19 cellular contexts compared by ENCODE assay signal in genomic region chrX:133412665-133413064, GRCh38. TPM values are rescaled to one million over a fixed set of nuclear protein-coding genes. Genes with fewer than 3 reads are reported as not detected.
DNase-seq lines count a peak whose midpoint lies in the region; ATAC-seq and TF ChIP-seq lines count a peak whose summit lies in the region.
"Had no signal": no experiment of that assay in that cellular context is flagged by ENCODE, and none has a peak within 500 bp of the region (broad histone marks: within the 10 kb centered on the region; RNA-seq: fewer than 3 reads in every experiment).

No MANE protein-coding gene starts in this region.

- peaks cover 74% of the 10 kb centered on the region for H3K4me1 Mint-ChIP-seq in brain
- H3K4me1 Mint-ChIP-seq in activated T-cell treated with anti-CD3 and anti-CD28 coated beads, Interleukin-2, amount 50 U/mL, for 72 hours (ENCODE audit: low read depth): no peaks in the 10 kb centered on the region

- H3K36me3 ChIP-seq in ES-I3 (ENCODE audit: insufficient read depth, low read length) (peaks cover 8% of the 10 kb centered on the region; the same call in 1 of the 2 replicates), trophoblast cell (ENCODE audit: control insufficient read depth in 1 of 2, insufficient read depth in 2 of 2, low read length in 2 of 2) (no peaks in the 10 kb centered on the region)
- H3K36me3 ChIP-seq: vagina had no signal

- H3K79me1 ChIP-seq in trophoblast cell (ENCODE audit: low read length): peaks cover 30% of the 10 kb centered on the region

- H3K9me3 ChIP-seq in ES-I3 (ENCODE audit: control insufficient read depth, insufficient read depth, low read length): no peaks in the 10 kb centered on the region
- no peaks in the 10 kb centered on the region for H3K9me3 ChIP-seq in trophoblast cell (ENCODE audit: insufficient read depth, low read depth, low read length)
- H3K9me3 ChIP-seq: vagina had no signal

- H2BK5ac ChIP-seq in trophoblast cell (ENCODE audit: low read depth, low read length, poor library complexity): no peak overlapping the region

- peak overlapping the region; percentile 87 to 94 (median 93) for H3K4me3 Mint-ChIP-seq in brain
- H3K4me3 Mint-ChIP-seq in activated T-cell treated with anti-CD3 and anti-CD28 coated beads, Interleukin-2, amount 50 U/mL, for 72 hours: no peak overlapping the region
- H3K4me3 Mint-ChIP-seq: activated CD4-positive, alpha-beta memory T cell treated with anti-CD3 and anti-CD28 coated beads, Interleukin-2, amount 10 ng/mL, durations not matched to agents 7 days and 5 days; activated naive CD8-positive, alpha-beta T cell treated with anti-CD3 and anti-CD28 coated beads, Interleukin-2, amount 50 U/mL, for 24 hours; CD8-positive, alpha-beta T cell had no signal

- H3K27ac ChIP-seq in trophoblast cell (ENCODE audit: low read depth, low read length): peak overlapping the region; percentile 87
- H3K27ac ChIP-seq: PC-9, skin epidermis, vagina had no signal

- H2AK5ac ChIP-seq in trophoblast cell (ENCODE audit: low read length): no peak overlapping the region

- no peak overlapping the region for H3K4me3 ChIP-seq in trophoblast cell (ENCODE audit: low read depth, low read length)
- H3K4me3 ChIP-seq: PC-9 had no signal

- peaks cover 12% of the 10 kb centered on the region for H3K79me2 ChIP-seq in trophoblast cell (ENCODE audit: control insufficient read depth, insufficient read depth, low read length, poor library complexity)

- H3K4me1 ChIP-seq in ES-I3 (ENCODE audit: insufficient read depth, low read length): peaks cover 33% of the 10 kb centered on the region
- peaks cover 6 to 13% of the 10 kb centered on the region in 2 experiments for H3K4me1 ChIP-seq in trophoblast cell (ENCODE audit: control insufficient read depth in 1 of 2, insufficient read depth in 2 of 2, low read length in 2 of 2)
- H3K4me1 ChIP-seq: vagina had no signal

- WGBS in trophoblast cell (ENCODE audit: extremely low coverage, insufficient coverage, insufficient read length): no CpG with 5 or more reads among the region's 5 CpGs

- H3K9ac ChIP-seq in ES-I3 (ENCODE audit: low read depth, low read length) (peak overlapping the region; percentile 90; the same call in 1 of the 2 replicates), trophoblast cell (ENCODE audit: low read length) (peak overlapping the region; percentile 9)

- peak overlapping the region; percentile 51 to 89 (median 82) for H3K27ac Mint-ChIP-seq in brain
- no peak overlapping the region for H3K27ac Mint-ChIP-seq in activated T-cell treated with anti-CD3 and anti-CD28 coated beads, Interleukin-2, amount 50 U/mL, for 72 hours
- H3K27ac Mint-ChIP-seq: activated CD4-positive, alpha-beta memory T cell treated with anti-CD3 and anti-CD28 coated beads, Interleukin-2, amount 10 ng/mL, durations not matched to agents 7 days and 5 days; activated naive CD8-positive, alpha-beta T cell treated with anti-CD3 and anti-CD28 coated beads, Interleukin-2, amount 50 U/mL, for 24 hours; CD8-positive, alpha-beta T cell had no signal

- no peak overlapping the region for H3K23ac ChIP-seq in trophoblast cell (ENCODE audit: low read length)

- no peak for TF ChIP-seq CTCF in brain (conservative IDR thresholded peaks at IDR 0.05)
- TF ChIP-seq CTCF in omental fat pad (IDR thresholded peaks at IDR 0.05): no peak

- H2BK120ac ChIP-seq in trophoblast cell (ENCODE audit: insufficient read depth, low read length, poor library complexity): peak overlapping the region; percentile 63

- H4K8ac ChIP-seq in trophoblast cell (ENCODE audit: low read depth, low read length): peak overlapping the region; percentile 16

- H3K14ac ChIP-seq in trophoblast cell (ENCODE audit: low read length): no peak overlapping the region

- peaks cover 8% of the 10 kb centered on the region for H3K36me3 Mint-ChIP-seq in brain
- peaks cover 0 to 2% of the 10 kb centered on the region in 2 donors for H3K36me3 Mint-ChIP-seq in activated T-cell treated with anti-CD3 and anti-CD28 coated beads, Interleukin-2, amount 50 U/mL, for 72 hours (ENCODE audit: insufficient read depth in 2 of 2)
- H3K36me3 Mint-ChIP-seq: CD8-positive, alpha-beta T cell had no signal

- peak overlapping the region; percentile 35 for H4K91ac ChIP-seq in trophoblast cell (ENCODE audit: low read depth, low read length)

- no peak for ATAC-seq in omental fat pad (ENCODE audit: low FRiP score)
- no peak for ATAC-seq in activated T-cell treated with anti-CD3 and anti-CD28 coated beads, Interleukin-2, amount 50 U/mL, for 72 hours (replicated peaks in 1 of 2)
- ATAC-seq: activated naive CD8-positive, alpha-beta T cell treated with anti-CD3 and anti-CD28 coated beads, Interleukin-2, amount 50 U/mL, for 24 hours; CD8-positive, alpha-beta T cell; esophagus mucosa had no signal

- H4K12ac ChIP-seq in trophoblast cell (ENCODE audit: low read depth, low read length): no peak overlapping the region

- H2AFZ ChIP-seq in trophoblast cell (ENCODE audit: insufficient read depth, low read length, poor library complexity): no peak overlapping the region
- H2AFZ ChIP-seq: PC-9 had no signal

- no peak overlapping the region for H3K4ac ChIP-seq in trophoblast cell (ENCODE audit: low read depth, low read length)

- H3K9me3 Mint-ChIP-seq in brain: no peaks in the 10 kb centered on the region
- no peaks in the 10 kb centered on the region for H3K9me3 Mint-ChIP-seq in activated T-cell treated with anti-CD3 and anti-CD28 coated beads, Interleukin-2, amount 50 U/mL, for 72 hours
- H3K9me3 Mint-ChIP-seq: activated CD4-positive, alpha-beta memory T cell treated with anti-CD3 and anti-CD28 coated beads, Interleukin-2, amount 10 ng/mL, durations not matched to agents 7 days and 5 days; activated naive CD8-positive, alpha-beta T cell treated with anti-CD3 and anti-CD28 coated beads, Interleukin-2, amount 50 U/mL, for 24 hours; CD8-positive, alpha-beta T cell had no signal

- no peaks in the 10 kb centered on the region for H3K27me3 ChIP-seq in trophoblast cell (ENCODE audit: insufficient read depth, low read length)
- H3K27me3 ChIP-seq: vagina had no signal

- H3K18ac ChIP-seq in trophoblast cell (ENCODE audit: low read length): no peak overlapping the region

- H2BK12ac ChIP-seq in trophoblast cell (ENCODE audit: low read length): peak overlapping the region; percentile 31

- H3K4me2 ChIP-seq in trophoblast cell (ENCODE audit: low read length): peak overlapping the region; percentile 79
- H3K4me2 ChIP-seq: PC-9 had no signal

- peak; percentile 55 for DNase-seq in islet precursor cell
- peak; percentile 36 to 74 for DNase-seq in trophoblast cell
- DNase-seq in NCI-H748 treated with DMSO at 0.1 percent for 48 hours (lab: John Stamatoyannopoulos, UW): no peak
- no peak for DNase-seq in NCI-H187 treated with DMSO at 0.1 percent for 48 hours (lab: John Stamatoyannopoulos, UW)
- no peak for DNase-seq in omental fat pad (ENCODE audit: low spot score)
- DNase-seq in activated T-cell treated with anti-CD3 and anti-CD28 coated beads, Interleukin-2, amount 50 U/mL, for 72 hours: no peak
- DNase-seq: ACHN; activated CD4-positive, alpha-beta memory T cell treated with anti-CD3 and anti-CD28 coated beads, Interleukin-2, amount 10 ng/mL, durations not matched to agents 7 days and 5 days; activated naive CD8-positive, alpha-beta T cell treated with anti-CD3 and anti-CD28 coated beads, Interleukin-2, amount 50 U/mL, for 24 hours; CD8-positive, alpha-beta T cell; NCI-H2029 treated with DMSO at 0.1 percent for 48 hours; NCI-H524; nucleus accumbens; PC-9 had no signal

- peaks cover 13% of the 10 kb centered on the region for H3K27me3 Mint-ChIP-seq in brain
- H3K27me3 Mint-ChIP-seq in activated T-cell treated with anti-CD3 and anti-CD28 coated beads, Interleukin-2, amount 50 U/mL, for 72 hours (ENCODE audit: low read depth): peaks cover 61% of the 10 kb centered on the region

RNA-seq across cellular contexts. Expression of gene GPC4, which starts 2.6 kb away (rescaled TPM):
- 3.7 TPM for polyA plus RNA-seq in brain (ENCODE audit: insufficient read depth, low read depth, low replicate concordance)
- polyA plus RNA-seq in trophoblast cell (2013): 57.5 and 60.5 TPM in 2 replicates
- total RNA-seq in omental fat pad: 10 to 100 TPM in 2 of 4 donors, 1 to 10 TPM in 2; 6.6 to 27.6 (median 11.1) TPM
- total RNA-seq in activated T-cell treated with anti-CD3 and anti-CD28 coated beads, Interleukin-2, amount 50 U/mL, for 72 hours: not detected
- total RNA-seq: activated CD4-positive, alpha-beta memory T cell treated with anti-CD3 and anti-CD28 coated beads, Interleukin-2, amount 10 ng/mL, durations not matched to agents 7 days and 5 days; CD8-positive, alpha-beta T cell had no signal

Comparison
In these comparisons a context has a peak if more than half of its experiments do, and no peak if none do; other contexts are left out.
1. H3K4me3 Mint-ChIP-seq: peak in brain (5 of 5); none in activated T-cell treated with anti-CD3 and anti-CD28 coated beads, Interleukin-2, amount 50 U/mL, for 72 hours (0 of 2).
2. DNase-seq: peak in islet precursor cell (single experiment) and trophoblast cell (2 of 2); none in NCI-H748 treated with DMSO at 0.1 percent for 48 hours (single experiment), NCI-H187 treated with DMSO at 0.1 percent for 48 hours (single experiment), omental fat pad (single experiment) and activated T-cell treated with anti-CD3 and anti-CD28 coated beads, Interleukin-2, amount 50 U/mL, for 72 hours (0 of 2).
3. RNA of gene GPC4, which starts 2.6 kb away (total RNA-seq): 6.6 to 27.6 TPM in omental fat pad; not detected in activated T-cell treated with anti-CD3 and anti-CD28 coated beads, Interleukin-2, amount 50 U/mL, for 72 hours; every median in the first group is over 4 times any median in the second.